ENCODE assay signal across 13 cellular contexts in the genomic region with DNA sequence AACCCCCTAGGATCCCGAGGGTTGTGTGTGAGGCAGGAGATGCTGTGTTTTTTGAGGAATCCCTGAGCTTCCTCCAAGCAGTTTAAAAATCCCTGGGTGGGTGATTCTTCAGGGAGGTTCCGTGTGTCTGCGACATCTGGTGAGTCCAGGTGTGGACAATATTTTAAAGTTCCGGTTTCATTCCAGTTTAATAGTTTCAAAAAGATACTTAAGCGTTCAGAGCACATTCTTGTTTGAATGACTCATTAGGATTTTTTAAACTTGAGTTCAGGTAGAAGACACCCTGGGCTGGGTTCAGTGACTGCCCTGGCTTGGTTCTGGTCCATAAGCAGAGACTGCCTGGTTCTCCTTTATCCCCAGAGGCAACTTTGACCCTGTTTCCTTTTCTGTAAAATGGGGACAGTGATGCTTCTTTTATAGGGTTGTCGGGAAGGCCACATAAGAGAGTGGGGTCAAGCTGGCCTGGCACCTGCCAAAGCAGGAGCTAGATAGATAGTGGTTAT.
DNase-seq lines count a peak whose midpoint lies in the region; ATAC-seq and TF ChIP-seq lines count a peak whose summit lies in the region.
"Had no signal": no experiment of that assay in that cellular context is flagged by ENCODE, and none has a peak within 500 bp of the region (broad histone marks: within the 10 kb centered on the region; RNA-seq: fewer than 3 reads in every experiment).

No MANE protein-coding gene starts in this region.

- no peak overlapping the region for H3K18ac ChIP-seq in neuronal stem cell (ENCODE audit: low read length)

- H3K9me3 ChIP-seq in right atrium auricular region (no peaks in the 10 kb centered on the region), thyroid gland (no peaks in the 10 kb centered on the region), colonic mucosa (no peaks in the 10 kb centered on the region), neuronal stem cell (replicated peaks in 1 of 2; ENCODE audit: control insufficient read depth in 2 of 2, insufficient read depth in 1 of 2, low read depth in 1 of 2, low read length in 2 of 2) (no peaks in the 10 kb centered on the region)

- no peak overlapping the region for H4K91ac ChIP-seq in neuronal stem cell (ENCODE audit: low read depth, low read length, poor library complexity)

- TF ChIP-seq CTCF in right atrium auricular region (IDR thresholded peaks at IDR 0.05) (no peak), thyroid gland (IDR thresholded peaks at IDR 0.05) (no peak), colonic mucosa (IDR thresholded peaks at IDR 0.05) (no peak)

- ATAC-seq in T-cell (replicated peaks in 1 of 4), result no peak

- intact Hi-C loops in activated naive CD4-positive, alpha-beta T cell treated with anti-CD3 and anti-CD28 coated beads for 36 hours (cut with micrococcal nuclease), result loop anchor here (1.0 to 5.0 kb wide), 7 partner anchors 41 to 430 kb away; partner anchors contain the start of genes ALAD and SLC31A2
- intact Hi-C loops in thyroid gland (cut with DNase I) (no loop called here), colonic mucosa (cut with DNase I) (no loop called here)

- H3K4me1 ChIP-seq in right atrium auricular region (peaks cover 0 to 69% of the 10 kb centered on the region in 2 donors), thyroid gland (peaks cover 44 to 74% of the 10 kb centered on the region in 2 donors), colonic mucosa (peaks cover 32% of the 10 kb centered on the region), neuronal stem cell (ENCODE audit: control insufficient read depth in 2 of 2, insufficient read depth in 1 of 2, low read depth in 1 of 2, low read length in 2 of 2) (peaks cover 3 to 11% of the 10 kb centered on the region in 2 donors)
- H3K4me1 ChIP-seq: parathyroid adenoma had no signal

- CTCF ChIA-PET in activated naive CD4-positive, alpha-beta T cell treated with anti-CD3 and anti-CD28 coated beads for 36 hours (lab: Charles Lee), result interaction anchor here (0.7 to 20.1 kb wide), 12 partner anchors 9 to 183 kb away, joined by 3 to 440 read pairs (median 7); partner anchors contain the start of gene ALAD
- CTCF ChIA-PET in T-cell (lab: Charles Lee), result interaction anchor here (0.5 to 2.1 kb wide), 14 partner anchors 8 to 461 kb away, joined by 3 to 17 read pairs (median 6); partner anchors contain the start of genes C9orf43 (in 1 of the 2), CDC26 (in 1 of the 2), POLE3 (in 1 of the 2) and PRPF4 (in 1 of the 2)

- DNase-seq in activated naive CD4-positive, alpha-beta T cell treated with anti-CD3 and anti-CD28 coated beads for 36 hours, result no peak
- no peak for DNase-seq in activated naive CD4-positive, alpha-beta T cell (lab: John Stamatoyannopoulos, UW)
- no peak for DNase-seq in T-cell
- DNase-seq in right atrium auricular region (ENCODE audit: low spot score), result no peak
- DNase-seq in thyroid gland, result peak; percentile 64 to 65
- no peak for DNase-seq in colonic mucosa
- no peak for DNase-seq in cerebellar cortex (ENCODE audit: low spot score)
- DNase-seq in neuronal stem cell (ENCODE audit: low spot score), result no peak
- DNase-seq: cerebellar nuclear complex; left colon; NCI-H1417 treated with DMSO at 0.1 percent for 48 hours; stimulated activated CD4-positive, alpha-beta T cell treated with anti-CD3 and anti-CD28 coated beads, Interleukin-2, amount 100 ng/mL, for 48 hours had no signal

- H2BK120ac ChIP-seq in neuronal stem cell (ENCODE audit: low read depth, low read length), result no peak overlapping the region

- H3K4me2 ChIP-seq in neuronal stem cell (ENCODE audit: insufficient read depth, low read length, poor library complexity, severe bottlenecking), result no peak overlapping the region

- H2BK15ac ChIP-seq in neuronal stem cell (ENCODE audit: low read length), result no peak overlapping the region

- H2AFZ ChIP-seq in neuronal stem cell (ENCODE audit: low read length), result no peak overlapping the region
- H2AFZ ChIP-seq: parathyroid adenoma had no signal

- no peak overlapping the region for H2BK12ac ChIP-seq in neuronal stem cell (ENCODE audit: low read length)

- no peak overlapping the region for H3K9ac ChIP-seq in colonic mucosa (ENCODE audit: low read depth in 2 of 2, low read length in 2 of 2)
- no peak overlapping the region for H3K9ac ChIP-seq in neuronal stem cell (ENCODE audit: low read depth, low read length, poor library complexity)
- H3K9ac ChIP-seq: parathyroid adenoma had no signal

- WGBS in thyroid gland, 2 donors, result 50 to 57% methylated on average over 6 of the region's 6 CpGs
- WGBS in neuronal stem cell (ENCODE audit: extremely low coverage in 2 of 2, insufficient read length in 2 of 2, insufficient replicate concordance in 1 of 2), 2 donors, result no CpG with 5 or more reads among the region's 6 CpGs

- no peak overlapping the region for H4K8ac ChIP-seq in neuronal stem cell (ENCODE audit: low read depth, low read length)

- H3K23ac ChIP-seq in neuronal stem cell (ENCODE audit: low read depth, low read length, poor library complexity), result no peak overlapping the region

- no peak overlapping the region for H3K14ac ChIP-seq in neuronal stem cell (ENCODE audit: low read length)

- H3K4me1 Mint-ChIP-seq in activated naive CD4-positive, alpha-beta T cell treated with anti-CD3 and anti-CD28 coated beads for 36 hours (ENCODE audit: low read depth), result peaks cover 81% of the 10 kb centered on the region
- H3K4me1 Mint-ChIP-seq in T-cell, result peaks cover 64 to 94% (median 75%) of the 10 kb centered on the region in 3 donors

- no peaks in the 10 kb centered on the region for H3K79me1 ChIP-seq in neuronal stem cell (ENCODE audit: low read depth, low read length)

- H2BK5ac ChIP-seq in neuronal stem cell (ENCODE audit: low read length), result no peak overlapping the region

- H3K27me3 Mint-ChIP-seq in activated naive CD4-positive, alpha-beta T cell treated with anti-CD3 and anti-CD28 coated beads for 36 hours (ENCODE audit: low read depth), result no peaks in the 10 kb centered on the region
- H3K27me3 Mint-ChIP-seq in T-cell, result no peaks in the 10 kb centered on the region

- H3K27ac Mint-ChIP-seq in activated naive CD4-positive, alpha-beta T cell treated with anti-CD3 and anti-CD28 coated beads for 36 hours, result peak overlapping the region; percentile 72
- H3K27ac Mint-ChIP-seq in T-cell, result peak overlapping the region; percentile 98 to 99

- peaks cover 11% of the 10 kb centered on the region for H3K36me3 Mint-ChIP-seq in activated naive CD4-positive, alpha-beta T cell treated with anti-CD3 and anti-CD28 coated beads for 36 hours (ENCODE audit: low read depth)
- peaks cover 12% of the 10 kb centered on the region for H3K36me3 Mint-ChIP-seq in T-cell

- H3K4ac ChIP-seq in neuronal stem cell (ENCODE audit: low read length), result no peak overlapping the region

- no peaks in the 10 kb centered on the region for H3K9me3 Mint-ChIP-seq in activated naive CD4-positive, alpha-beta T cell treated with anti-CD3 and anti-CD28 coated beads for 36 hours
- no peaks in the 10 kb centered on the region for H3K9me3 Mint-ChIP-seq in T-cell

- POLR2A ChIA-PET in T-cell (lab: Charles Lee), result interaction anchor here in 1 of 2 donors (1.0 kb wide), 1 partner anchor 128 kb away, joined by 3 read pairs; no protein-coding TSS in a partner anchor

- peak overlapping the region; percentile 35 for H3K4me3 Mint-ChIP-seq in activated naive CD4-positive, alpha-beta T cell treated with anti-CD3 and anti-CD28 coated beads for 36 hours
- peak overlapping the region in 2 of 3 donors; percentile 17 to 81 for H3K4me3 Mint-ChIP-seq in T-cell

- peak overlapping the region; percentile 81 to 83 for H3K27ac ChIP-seq in right atrium auricular region
- peak overlapping the region; percentile 91 to 97 (median 96) for H3K27ac ChIP-seq in thyroid gland
- no peak overlapping the region for H3K27ac ChIP-seq in colonic mucosa
- H3K27ac ChIP-seq in neuronal stem cell (replicated peaks; ENCODE audit: low read length), result no peak overlapping the region
- H3K27ac ChIP-seq: parathyroid adenoma had no signal

- H3K4me3 ChIP-seq in right atrium auricular region (no peak overlapping the region), thyroid gland (replicated peaks in 1 of 3) (no peak overlapping the region), colonic mucosa (no peak overlapping the region), neuronal stem cell (ENCODE audit: low read length in 2 of 2) (no peak overlapping the region)

- TF ChIP-seq POLR2A in thyroid gland (IDR thresholded peaks at IDR 0.05), result peak in 1 of 2 donors; percentile 21

- H3K27me3 ChIP-seq in right atrium auricular region (no peaks in the 10 kb centered on the region), thyroid gland (no peaks in the 10 kb centered on the region), colonic mucosa (no peaks in the 10 kb centered on the region), neuronal stem cell (ENCODE audit: control insufficient read depth in 3 of 3, insufficient read depth in 3 of 3, low read depth in 1 of 3, low read length in 3 of 3) (no peaks in the 10 kb centered on the region)

- H2AK5ac ChIP-seq in neuronal stem cell (ENCODE audit: low read depth, low read length), result no peak overlapping the region

- H3K36me3 ChIP-seq in right atrium auricular region (peaks cover 28% of the 10 kb centered on the region), thyroid gland (peaks cover 16 to 18% of the 10 kb centered on the region in 2 donors), colonic mucosa (no peaks in the 10 kb centered on the region), neuronal stem cell (replicated peaks in 1 of 2; ENCODE audit: control insufficient read depth in 2 of 2, insufficient read depth in 2 of 2, low read length in 2 of 2) (peaks cover 1 to 6% of the 10 kb centered on the region in 2 donors)

Comparison
In these comparisons a context has a peak if more than half of its experiments do, and no peak if none do; other contexts are left out.
1. DNase-seq: peak in thyroid gland (2 of 2); none in activated naive CD4-positive, alpha-beta T cell treated with anti-CD3 and anti-CD28 coated beads for 36 hours (single experiment), activated naive CD4-positive, alpha-beta T cell (0 of 4), T-cell (0 of 34), right atrium auricular region (single experiment), colonic mucosa (single experiment), cerebellar cortex (single experiment) and neuronal stem cell (single experiment).
2. H3K27ac ChIP-seq: peak in right atrium auricular region (2 of 2) and thyroid gland (3 of 3); none in colonic mucosa (single experiment) and neuronal stem cell (single experiment).